Comparison of ENCODE assay signal across 1 cellular context in the genomic region with DNA sequence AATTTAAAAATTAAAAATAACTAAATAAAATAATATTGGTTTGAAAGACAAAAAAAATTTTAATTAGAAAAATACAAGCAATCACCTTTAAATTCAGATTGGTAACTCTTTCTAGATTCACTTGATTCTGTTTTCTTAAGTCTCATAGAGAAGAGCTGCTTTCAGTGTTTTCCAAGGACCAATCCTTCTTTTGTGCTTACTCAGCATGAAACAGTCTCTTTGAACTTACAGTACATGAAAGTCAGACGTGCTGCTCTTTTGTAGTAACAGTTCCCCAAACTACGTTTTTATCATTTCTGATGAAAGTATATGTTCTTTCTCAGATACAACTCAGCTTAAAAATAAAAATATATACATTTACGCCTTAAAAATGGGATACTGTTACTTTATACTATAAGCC.
TF ChIP-seq lines count a peak whose summit lies in the region.

No MANE protein-coding gene starts in this region.

TF ChIP-seq in HepG2, 621 proteins besides CTCF, POLR2A, EP300 and RAD21 (continued from another document):
- TF ChIP-seq CHD4 (IDR thresholded peaks at IDR 0.05; ENCODE audit: borderline replicate concordance, low read length) (no peak), ZNF552 (CRISPR knock-in tag; IDR thresholded peaks at IDR 0.05; ENCODE audit: borderline replicate concordance) (no peak), MAFK (conservative IDR thresholded peaks at IDR 0.05 in 1 of 2, IDR thresholded peaks at IDR 0.05 in 1 of 2; ENCODE audit: low read length in 2 of 2) (peak; percentile 96 to 98), HIVEP1 (CRISPR knock-in tag; IDR thresholded peaks at IDR 0.05) (no peak), MTF2 (CRISPR knock-in tag; IDR thresholded peaks at IDR 0.05; ENCODE audit: borderline replicate concordance) (no peak)
- TF ChIP-seq, protein P1, sequence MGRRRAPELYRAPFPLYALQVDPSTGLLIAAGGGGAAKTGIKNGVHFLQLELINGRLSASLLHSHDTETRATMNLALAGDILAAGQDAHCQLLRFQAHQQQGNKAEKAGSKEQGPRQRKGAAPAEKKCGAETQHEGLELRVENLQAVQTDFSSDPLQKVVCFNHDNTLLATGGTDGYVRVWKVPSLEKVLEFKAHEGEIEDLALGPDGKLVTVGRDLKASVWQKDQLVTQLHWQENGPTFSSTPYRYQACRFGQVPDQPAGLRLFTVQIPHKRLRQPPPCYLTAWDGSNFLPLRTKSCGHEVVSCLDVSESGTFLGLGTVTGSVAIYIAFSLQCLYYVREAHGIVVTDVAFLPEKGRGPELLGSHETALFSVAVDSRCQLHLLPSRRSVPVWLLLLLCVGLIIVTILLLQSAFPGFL (CRISPR knock-in tag; IDR thresholded peaks at IDR 0.05) = no peak
- TF ChIP-seq, protein P2, sequence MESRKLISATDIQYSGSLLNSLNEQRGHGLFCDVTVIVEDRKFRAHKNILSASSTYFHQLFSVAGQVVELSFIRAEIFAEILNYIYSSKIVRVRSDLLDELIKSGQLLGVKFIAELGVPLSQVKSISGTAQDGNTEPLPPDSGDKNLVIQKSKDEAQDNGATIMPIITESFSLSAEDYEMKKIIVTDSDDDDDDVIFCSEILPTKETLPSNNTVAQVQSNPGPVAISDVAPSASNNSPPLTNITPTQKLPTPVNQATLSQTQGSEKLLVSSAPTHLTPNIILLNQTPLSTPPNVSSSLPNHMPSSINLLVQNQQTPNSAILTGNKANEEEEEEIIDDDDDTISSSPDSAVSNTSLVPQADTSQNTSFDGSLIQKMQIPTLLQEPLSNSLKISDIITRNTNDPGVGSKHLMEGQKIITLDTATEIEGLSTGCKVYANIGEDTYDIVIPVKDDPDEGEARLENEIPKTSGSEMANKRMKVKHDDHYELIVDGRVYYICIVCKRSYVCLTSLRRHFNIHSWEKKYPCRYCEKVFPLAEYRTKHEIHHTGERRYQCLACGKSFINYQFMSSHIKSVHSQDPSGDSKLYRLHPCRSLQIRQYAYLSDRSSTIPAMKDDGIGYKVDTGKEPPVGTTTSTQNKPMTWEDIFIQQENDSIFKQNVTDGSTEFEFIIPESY (CRISPR knock-in tag; IDR thresholded peaks at IDR 0.05) = no peak
TF ChIP-seq in HepG2: peak in this region for 2.
